Comparison of ENCODE assay signal across 15 cellular contexts in genomic region chr6:17389274-17389847, GRCh38. TPM values are rescaled to one million over a fixed set of nuclear protein-coding genes. Genes with fewer than 3 reads are reported as not detected.
DNase-seq lines count a peak whose midpoint lies in the region; ATAC-seq and TF ChIP-seq lines count a peak whose summit lies in the region.
"Had no signal": no experiment of that assay in that cellular context is flagged by ENCODE, and none has a peak within 500 bp of the region (broad histone marks: within the 10 kb centered on the region; RNA-seq: fewer than 3 reads in every experiment).

No MANE protein-coding gene starts in this region.

- H3K79me2 ChIP-seq in smooth muscle cell (ENCODE audit: low read depth), result no peaks in the 10 kb centered on the region

- H3K27me3 Mint-ChIP-seq in activated CD4-positive, alpha-beta T cell treated with anti-CD3 and anti-CD28 coated beads for 36 hours, result peaks cover 42% of the 10 kb centered on the region

- CTCF ChIA-PET in activated CD4-positive, alpha-beta T cell treated with anti-CD3 and anti-CD28 coated beads for 36 hours (lab: Charles Lee), result no interaction called here

- TF ChIP-seq CTCF in fibroblast of pulmonary artery (IDR thresholded peaks at IDR 0.05; ENCODE audit: low read length, missing control alignments) (no peak), smooth muscle cell (IDR thresholded peaks at IDR 0.05; ENCODE audit: borderline replicate concordance, insufficient read depth, poor library complexity, severe bottlenecking) (no peak)

- DNase-seq in HT1080 (ENCODE audit: low read depth), result peak; percentile 6
- DNase-seq in amniotic epithelial cell (ENCODE audit: low read depth), result peak; percentile 22
- DNase-seq in fibroblast of pulmonary artery (ENCODE audit: low read depth), result peak; percentile 38
- no peak for DNase-seq in smooth muscle cell (lab: John Stamatoyannopoulos, UW; ENCODE audit: unreplicated experiment)
- DNase-seq in NCI-H1092 (lab: John Stamatoyannopoulos, UW), result no peak
- DNase-seq in activated CD4-positive, alpha-beta T cell treated with anti-CD3 and anti-CD28 coated beads for 36 hours, result no peak
- DNase-seq: NCI-H187; NCI-H510A; stimulated activated CD4-positive, alpha-beta T cell treated with anti-CD3 and anti-CD28 coated beads, Interleukin-2, amount 100 ng/mL, for 24 hours; WERI-Rb-1 had no signal

- ATAC-seq in activated CD4-positive, alpha-beta T cell treated with anti-CD3 and anti-CD28 coated beads for 36 hours, result no peak
- no peak for ATAC-seq in GM18517 (IDR thresholded peaks at IDR 0.05; ENCODE audit: unreplicated experiment)

- peak overlapping the region; percentile 93 for H3K27ac ChIP-seq in smooth muscle cell (ENCODE audit: low read depth)
- H3K27ac ChIP-seq: C4-2B, HL-60, suprapubic skin, WERI-Rb-1 had no signal

- no peaks in the 10 kb centered on the region for H3K9me3 ChIP-seq in smooth muscle cell (replicated peaks; ENCODE audit: low read depth)
- H3K9me3 ChIP-seq: suprapubic skin had no signal

- no peaks in the 10 kb centered on the region for H3K27me3 ChIP-seq in smooth muscle cell (ENCODE audit: low read depth)
- H3K27me3 ChIP-seq: suprapubic skin had no signal

- H3K4me1 Mint-ChIP-seq in activated CD4-positive, alpha-beta T cell treated with anti-CD3 and anti-CD28 coated beads for 36 hours, result peaks cover 8% of the 10 kb centered on the region

- no peaks in the 10 kb centered on the region for H3F3A ChIP-seq in smooth muscle cell (ENCODE audit: low read depth)

- no peaks in the 10 kb centered on the region for H3K36me3 Mint-ChIP-seq in activated CD4-positive, alpha-beta T cell treated with anti-CD3 and anti-CD28 coated beads for 36 hours (ENCODE audit: low read depth)

- H2AFZ ChIP-seq in smooth muscle cell (ENCODE audit: low read depth), result no peak overlapping the region

- WGBS in smooth muscle cell (ENCODE audit: low lambda C conversion rate), result 84% methylated on average over 4 of the region's 4 CpGs

- intact Hi-C loops in activated CD4-positive, alpha-beta T cell treated with anti-CD3 and anti-CD28 coated beads for 36 hours (cut with DNase I, micrococcal nuclease), result no loop called here

- H3K36me3 ChIP-seq in smooth muscle cell (ENCODE audit: low read depth), result no peaks in the 10 kb centered on the region
- H3K36me3 ChIP-seq: suprapubic skin, WERI-Rb-1 had no signal

- H3K4me3 ChIP-seq in fibroblast of pulmonary artery (replicated peaks; ENCODE audit: low read depth, low read length) (no peak overlapping the region), smooth muscle cell (no peak overlapping the region)
- H3K4me3 ChIP-seq: suprapubic skin had no signal

- no peak overlapping the region for H3K4me3 Mint-ChIP-seq in activated CD4-positive, alpha-beta T cell treated with anti-CD3 and anti-CD28 coated beads for 36 hours

- no peaks in the 10 kb centered on the region for H4K20me1 ChIP-seq in smooth muscle cell (ENCODE audit: low read depth)

- peaks cover 9% of the 10 kb centered on the region for H3K4me1 ChIP-seq in smooth muscle cell (ENCODE audit: low read depth)

- H3K4me2 ChIP-seq in smooth muscle cell, result no peak overlapping the region

- H3K27ac Mint-ChIP-seq in activated CD4-positive, alpha-beta T cell treated with anti-CD3 and anti-CD28 coated beads for 36 hours, result no peak overlapping the region

- no peaks in the 10 kb centered on the region for H3K9me3 Mint-ChIP-seq in activated CD4-positive, alpha-beta T cell treated with anti-CD3 and anti-CD28 coated beads for 36 hours (ENCODE audit: low read depth)

- POLR2A ChIA-PET in activated CD4-positive, alpha-beta T cell treated with anti-CD3 and anti-CD28 coated beads for 36 hours (lab: Charles Lee), result no interaction called here

- H3K9ac ChIP-seq in smooth muscle cell (ENCODE audit: low read depth), result peak overlapping the region; percentile 88

RNA-seq across cellular contexts. Expression of gene CAP2, which starts 4.0 kb away (rescaled TPM):
- total RNA-seq in HT1080 (2014; rRNA removed; shearing (Covaris generic)), result 8.2 and 8.4 TPM in 2 replicates
- 14.3 and 18.6 TPM in 2 replicates for polyA plus RNA-seq in HT1080 (2015; cell fraction: cytosol; rRNA removed)
- 17.6 and 18.1 TPM in 2 replicates for polyA plus RNA-seq in HT1080 (2015; cell fraction: nucleus; rRNA removed)
- 16.8 and 19.0 TPM in 2 replicates for total RNA-seq in smooth muscle cell
- polyA plus RNA-seq in smooth muscle cell, result 19.7 and 27.7 TPM in 2 replicates
- total RNA-seq in activated CD4-positive, alpha-beta T cell treated with anti-CD3 and anti-CD28 coated beads for 36 hours, result not detected
- total RNA-seq: OCI-LY7 had no signal

Comparison
In these comparisons a context has a peak if more than half of its experiments do, and no peak if none do; other contexts are left out.
1. DNase-seq: peak in HT1080 (single experiment), amniotic epithelial cell (single experiment) and fibroblast of pulmonary artery (single experiment); none in smooth muscle cell (single experiment), NCI-H1092 (single experiment) and activated CD4-positive, alpha-beta T cell treated with anti-CD3 and anti-CD28 coated beads for 36 hours (single experiment).